8 cellular contexts compared by ENCODE assay signal in genomic region chr4:140743194-140743931, GRCh38. TPM values are rescaled to one million over a fixed set of nuclear protein-coding genes. Genes with fewer than 3 reads are reported as not detected.
A peak's percentile ranks its signal among the peaks of the same experiment; 100 is the strongest.
DNase-seq lines count a peak whose midpoint lies in the region; ATAC-seq, FAIRE-seq and TF ChIP-seq lines count a peak whose summit lies in the region.

No MANE protein-coding gene starts in this region.

- H3K4me1 ChIP-seq in neural progenitor cell = peaks cover 16% of the 10 kb centered on the region

- FAIRE-seq in bronchial epithelial cell (lab: Jason Lieb, UNC) = no peak

- peak overlapping the region; percentile 30 for H3K4me2 ChIP-seq in neural progenitor cell

- H3K27me3 Mint-ChIP-seq in neural progenitor cell (ENCODE audit: insufficient read depth, low read depth) = no peaks in the 10 kb centered on the region
- H3K27me3 Mint-ChIP-seq in stimulated activated naive CD8-positive, alpha-beta T cell treated with anti-CD3 and anti-CD28 coated beads, Interleukin-15, amount 100 ng/mL, for 72 hours = peaks cover 32% of the 10 kb centered on the region

- H2AFZ ChIP-seq in neural progenitor cell (replicated peaks) = peak overlapping the region; percentile 6

- H3K27ac Mint-ChIP-seq in neural progenitor cell = no peak overlapping the region
- no peak overlapping the region for H3K27ac Mint-ChIP-seq in stimulated activated naive CD8-positive, alpha-beta T cell treated with anti-CD3 and anti-CD28 coated beads, Interleukin-15, amount 100 ng/mL, for 72 hours

- peaks cover 11% of the 10 kb centered on the region for H3K36me3 Mint-ChIP-seq in neural progenitor cell

- H3K36me3 ChIP-seq in bronchial epithelial cell (ENCODE audit: control insufficient read depth, insufficient read depth, low read length) (no peaks in the 10 kb centered on the region), neural progenitor cell (no peaks in the 10 kb centered on the region)

- H3K9ac ChIP-seq in neural progenitor cell = no peak overlapping the region

- no peaks in the 10 kb centered on the region for H3K27me3 ChIP-seq in bronchial epithelial cell (ENCODE audit: control insufficient read depth, insufficient read depth, low read length)
- H3K27me3 ChIP-seq in neural progenitor cell = no peaks in the 10 kb centered on the region

- peaks cover 19% of the 10 kb centered on the region for H3K4me1 Mint-ChIP-seq in neural progenitor cell
- no peaks in the 10 kb centered on the region for H3K4me1 Mint-ChIP-seq in stimulated activated naive CD8-positive, alpha-beta T cell treated with anti-CD3 and anti-CD28 coated beads, Interleukin-15, amount 100 ng/mL, for 72 hours

- H3K27ac ChIP-seq in neural progenitor cell = no peak overlapping the region

- H3K9me3 ChIP-seq in neural progenitor cell (ENCODE audit: low read depth) = peaks cover under 1% of the 10 kb centered on the region

- ATAC-seq in GM21515 (IDR thresholded peaks at IDR 0.05; ENCODE audit: unreplicated experiment) = peak; percentile 75
- peak; percentile 53 for ATAC-seq in HG03575 (IDR thresholded peaks at IDR 0.05; ENCODE audit: extremely low read depth, insufficient number of reproducible peaks, low FRiP score, unreplicated experiment)
- ATAC-seq in stimulated activated naive CD8-positive, alpha-beta T cell treated with anti-CD3 and anti-CD28 coated beads, Interleukin-15, amount 100 ng/mL, for 72 hours = no peak

- H3K9me3 Mint-ChIP-seq in neural progenitor cell = peaks cover 9% of the 10 kb centered on the region
- H3K9me3 Mint-ChIP-seq in stimulated activated naive CD8-positive, alpha-beta T cell treated with anti-CD3 and anti-CD28 coated beads, Interleukin-15, amount 100 ng/mL, for 72 hours = peaks cover 5 to 6% of the 10 kb centered on the region in 2 donors

- peak; percentile 43 for TF ChIP-seq CTCF in GM12864 (IDR thresholded peaks at IDR 0.05; ENCODE audit: low read depth, low read length, missing control alignments)
- TF ChIP-seq CTCF in bronchial epithelial cell (IDR thresholded peaks at IDR 0.05; ENCODE audit: insufficient read depth, low read length, severe bottlenecking) = peak; percentile 38
- TF ChIP-seq CTCF in neural progenitor cell (IDR thresholded peaks at IDR 0.05) = peak; percentile 51

- no peaks in the 10 kb centered on the region for H4K20me1 ChIP-seq in neural progenitor cell (ENCODE audit: low read depth)

- H3K4me3 ChIP-seq in GM12864 (ENCODE audit: low read depth, low read length) (peak overlapping the region; percentile 10; the same call in 1 of the 2 replicates), bronchial epithelial cell (ENCODE audit: low read depth, low read length) (no peak overlapping the region), neural progenitor cell (no peak overlapping the region)

- H3K4me3 Mint-ChIP-seq in neural progenitor cell = no peak overlapping the region
- H3K4me3 Mint-ChIP-seq in stimulated activated naive CD8-positive, alpha-beta T cell treated with anti-CD3 and anti-CD28 coated beads, Interleukin-15, amount 100 ng/mL, for 72 hours = no peak overlapping the region

- no peaks in the 10 kb centered on the region for H3F3A ChIP-seq in neural progenitor cell (ENCODE audit: low read depth)

- DNase-seq in GM12864 (ENCODE audit: low read depth) (peak; percentile 55), bronchial epithelial cell (ENCODE audit: low read depth) (peak; percentile 49), neural progenitor cell (ENCODE audit: low spot score) (peak; percentile 64)
- no peak for DNase-seq in activated T-cell treated with anti-CD3 and anti-CD28 coated beads, Interleukin-2, amount 50 U/mL, for 1 hour
- DNase-seq in stimulated activated naive CD8-positive, alpha-beta T cell treated with anti-CD3 and anti-CD28 coated beads, Interleukin-15, amount 100 ng/mL, for 72 hours = no peak
- DNase-seq in activated effector memory CD4-positive, alpha-beta T cell treated with anti-CD3 and anti-CD28 coated beads, Interleukin-2, amount 50 U/mL, for 16 hours = no peak

- no peaks in the 10 kb centered on the region for H3K79me2 ChIP-seq in neural progenitor cell (ENCODE audit: low read depth)

RNA-seq across cellular contexts. Expression of gene TBC1D9, which starts 12.8 kb away (rescaled TPM):
- 17.1 and 22.4 TPM in 2 replicates for total RNA-seq in bronchial epithelial cell
- 8.8 and 11.3 TPM in 2 replicates for total RNA-seq in neural progenitor cell (ENCODE audit: low replicate concordance)

Comparison
In these comparisons a context has a peak if more than half of its experiments do, and no peak if none do; other contexts are left out.
1. DNase-seq: peak in GM12864 (single experiment), bronchial epithelial cell (single experiment) and neural progenitor cell (single experiment); none in activated T-cell treated with anti-CD3 and anti-CD28 coated beads, Interleukin-2, amount 50 U/mL, for 1 hour (single experiment), stimulated activated naive CD8-positive, alpha-beta T cell treated with anti-CD3 and anti-CD28 coated beads, Interleukin-15, amount 100 ng/mL, for 72 hours (0 of 2) and activated effector memory CD4-positive, alpha-beta T cell treated with anti-CD3 and anti-CD28 coated beads, Interleukin-2, amount 50 U/mL, for 16 hours (single experiment).
2. Peak in every context shown above with its lines, with median percentiles within 50 percentile points of each other: CTCF ChIP-seq.